In genomic region chr17:59762022-59762825, GRCh38 we compare ENCODE assay signal across 9 cellular contexts. TPM values are rescaled to one million over a fixed set of nuclear protein-coding genes. Genes with fewer than 3 reads are reported as not detected.
DNase-seq lines count a peak whose midpoint lies in the region; ATAC-seq, FAIRE-seq and TF ChIP-seq lines count a peak whose summit lies in the region.
"Had no signal": no experiment of that assay in that cellular context is flagged by ENCODE, and none has a peak within 500 bp of the region (broad histone marks: within the 10 kb centered on the region; RNA-seq: fewer than 3 reads in every experiment).

No MANE protein-coding gene starts in this region.

- no peaks in the 10 kb centered on the region for H3K27me3 Mint-ChIP-seq in activated naive CD8-positive, alpha-beta T cell treated with anti-CD3 and anti-CD28 coated beads for 36 hours

- DNase-seq in AG10803 (ENCODE audit: low read depth) (peak; percentile 71), HTR-8/SVneo (ENCODE audit: insufficient read length, low spot score) (peak; percentile 43), kidney tubule cell (ENCODE audit: low spot score) (peak; percentile 78), NCI-H2107 treated with DMSO at 0.1 percent for 48 hours (lab: John Stamatoyannopoulos, UW; ENCODE audit: unreplicated experiment) (no peak), 8988T (no peak)
- DNase-seq in activated naive CD8-positive, alpha-beta T cell treated with anti-CD3 and anti-CD28 coated beads for 36 hours = peak; percentile 27

- H3K4me3 ChIP-seq in AG10803 (ENCODE audit: low read length) = no peak overlapping the region

- ATAC-seq in GM19023 (IDR thresholded peaks at IDR 0.05; ENCODE audit: unreplicated experiment) (no peak), GM21367 (IDR thresholded peaks at IDR 0.05; ENCODE audit: unreplicated experiment) (no peak)

- H3K36me3 Mint-ChIP-seq in activated naive CD8-positive, alpha-beta T cell treated with anti-CD3 and anti-CD28 coated beads for 36 hours = peaks cover 60% of the 10 kb centered on the region

- peaks cover 4% of the 10 kb centered on the region for H3K9me3 Mint-ChIP-seq in activated naive CD8-positive, alpha-beta T cell treated with anti-CD3 and anti-CD28 coated beads for 36 hours

- peak overlapping the region; percentile 22 for H3K4me3 Mint-ChIP-seq in activated naive CD8-positive, alpha-beta T cell treated with anti-CD3 and anti-CD28 coated beads for 36 hours

- H3K4me1 Mint-ChIP-seq in activated naive CD8-positive, alpha-beta T cell treated with anti-CD3 and anti-CD28 coated beads for 36 hours = peaks cover 45% of the 10 kb centered on the region

- TF ChIP-seq CTCF in AG10803 (conservative IDR thresholded peaks at IDR 0.05; ENCODE audit: low read length) = no peak

- no peak for FAIRE-seq in HTR-8/SVneo (lab: Jason Lieb, UNC)
- FAIRE-seq: colon had no signal

- H3K27ac Mint-ChIP-seq in activated naive CD8-positive, alpha-beta T cell treated with anti-CD3 and anti-CD28 coated beads for 36 hours = peak overlapping the region; percentile 99

RNA-seq across cellular contexts. Expression of gene VMP1, which starts 54.8 kb away (rescaled TPM):
- total RNA-seq in activated naive CD8-positive, alpha-beta T cell treated with anti-CD3 and anti-CD28 coated beads for 36 hours = 100 to 1,000 TPM; 137 to 143 TPM

RNA-seq across cellular contexts. Expression of gene PTRH2, which starts 55.0 kb away (rescaled TPM):
- 10 to 100 TPM; 52.7 to 55.2 TPM for total RNA-seq in activated naive CD8-positive, alpha-beta T cell treated with anti-CD3 and anti-CD28 coated beads for 36 hours

Comparison
In these comparisons a context has a peak if more than half of its experiments do, and no peak if none do; other contexts are left out.
1. DNase-seq: peak in AG10803 (single experiment), HTR-8/SVneo (single experiment), activated naive CD8-positive, alpha-beta T cell treated with anti-CD3 and anti-CD28 coated beads for 36 hours (single experiment) and kidney tubule cell (single experiment); none in NCI-H2107 treated with DMSO at 0.1 percent for 48 hours (single experiment) and 8988T (single experiment).